In genomic region chr5:14453486-14453885, GRCh38 we compare ENCODE assay signal across 21 cellular contexts.
A peak's percentile ranks its signal among the peaks of the same experiment; 100 is the strongest.
DNase-seq lines count a peak whose midpoint lies in the region; ATAC-seq and TF ChIP-seq lines count a peak whose summit lies in the region.
"Had no signal": no experiment of that assay in that cellular context is flagged by ENCODE, and none has a peak within 500 bp of the region (broad histone marks: within the 10 kb centered on the region; RNA-seq: fewer than 3 reads in every experiment).

No MANE protein-coding gene starts in this region.

- peak overlapping the region in 3 of 4 donors; percentile 38 to 60 (median 55) for H3K27ac ChIP-seq in gastroesophageal sphincter
- H3K27ac ChIP-seq in naive thymus-derived CD4-positive, alpha-beta T cell (ENCODE audit: low read depth, low read length): no peak overlapping the region

- TF ChIP-seq EP300 in gastroesophageal sphincter (IDR thresholded peaks at IDR 0.05): no peak

- peaks cover 15% of the 10 kb centered on the region for H3K4me1 ChIP-seq in Caco-2
- peaks cover 0 to 51% (median 4%) of the 10 kb centered on the region in 3 donors for H3K4me1 ChIP-seq in gastroesophageal sphincter
- H3K4me1 ChIP-seq in naive thymus-derived CD4-positive, alpha-beta T cell (ENCODE audit: control insufficient read depth in 2 of 2, insufficient read depth in 2 of 2, low read length in 2 of 2): no peaks in the 10 kb centered on the region

- no TSS peak for BruUV-seq in Caco-2 (replicated peaks; lab: Mats Ljungman, UMichigan)

- H3K27me3 ChIP-seq in Caco-2 (replicated peaks; ENCODE audit: control insufficient read depth, insufficient read depth, low read length): no peaks in the 10 kb centered on the region
- H3K27me3 ChIP-seq in gastroesophageal sphincter: no peaks in the 10 kb centered on the region
- no peaks in the 10 kb centered on the region for H3K27me3 ChIP-seq in naive thymus-derived CD4-positive, alpha-beta T cell (ENCODE audit: control insufficient read depth in 2 of 2, insufficient read depth in 2 of 2, low read length in 2 of 2)

- H3K27ac Mint-ChIP-seq in Caco-2 (ENCODE audit: unreplicated experiment): peak overlapping the region; percentile 57
- peak overlapping the region; percentile 54; the same call in 1 of the 2 replicates for H3K27ac Mint-ChIP-seq in WTC11
- H3K27ac Mint-ChIP-seq in naive thymus-derived CD4-positive, alpha-beta T cell: peak overlapping the region in 2 of 9 donors; percentile 41 to 62
- H3K27ac Mint-ChIP-seq: activated CD4-positive, alpha-beta memory T cell treated with anti-CD3 and anti-CD28 coated beads for 36 hours; activated naive CD4-positive, alpha-beta T cell treated with anti-CD3 and anti-CD28 coated beads, Interleukin-2, amount 10 ng/mL, durations not matched to agents 7 days and 5 days; activated T-cell treated with anti-CD3 and anti-CD28 coated beads, Interleukin-2, amount 50 U/mL, for 24 hours; stimulated activated naive CD8-positive, alpha-beta T cell treated with anti-CD3 and anti-CD28 coated beads, Interleukin-15, Interleukin-2, amounts not matched to agents 100 ng/mL and 50 ng/mL, for 24 hours; T-cell had no signal

- no peaks in the 10 kb centered on the region for H3K27me3 Mint-ChIP-seq in Caco-2 (ENCODE audit: insufficient read depth, unreplicated experiment)
- H3K27me3 Mint-ChIP-seq in WTC11 (ENCODE audit: low read depth): peaks cover 4% of the 10 kb centered on the region; the same call in 1 of the 2 replicates
- no peaks in the 10 kb centered on the region for H3K27me3 Mint-ChIP-seq in naive thymus-derived CD4-positive, alpha-beta T cell
- H3K27me3 Mint-ChIP-seq: activated CD4-positive, alpha-beta memory T cell treated with anti-CD3 and anti-CD28 coated beads for 36 hours; activated naive CD4-positive, alpha-beta T cell treated with anti-CD3 and anti-CD28 coated beads, Interleukin-2, amount 10 ng/mL, durations not matched to agents 7 days and 5 days; activated T-cell treated with anti-CD3 and anti-CD28 coated beads, Interleukin-2, amount 50 U/mL, for 24 hours; stimulated activated naive CD8-positive, alpha-beta T cell treated with anti-CD3 and anti-CD28 coated beads, Interleukin-15, Interleukin-2, amounts not matched to agents 100 ng/mL and 50 ng/mL, for 24 hours; T-cell had no signal

- ATAC-seq in WTC11 (no peak), gastroesophageal sphincter (no peak), GM19324 (IDR thresholded peaks at IDR 0.05; ENCODE audit: low FRiP score, unreplicated experiment) (no peak), HG03442 (IDR thresholded peaks at IDR 0.05; ENCODE audit: unreplicated experiment) (no peak)
- ATAC-seq in naive thymus-derived CD4-positive, alpha-beta T cell: no peak
- ATAC-seq: right cardiac atrium, T-cell had no signal

- no peak overlapping the region for H3K4me3 ChIP-seq in Caco-2 (ENCODE audit: low read depth, low read length)
- H3K4me3 ChIP-seq in gastroesophageal sphincter: no peak overlapping the region
- H3K4me3 ChIP-seq in retinal pigment epithelial cell (ENCODE audit: low read length): no peak overlapping the region
- H3K4me3 ChIP-seq in naive thymus-derived CD4-positive, alpha-beta T cell (ENCODE audit: low read length): no peak overlapping the region
- H3K4me3 ChIP-seq: coronary artery had no signal

- TF ChIP-seq CTCF in Caco-2 (IDR thresholded peaks at IDR 0.05; ENCODE audit: insufficient read depth in 1 of 2, low read depth in 1 of 2, low read length in 1 of 2, severe bottlenecking in 1 of 2, unreplicated experiment in 1 of 2): no peak
- no peak for TF ChIP-seq CTCF in WTC11 (IDR thresholded peaks at IDR 0.05)
- TF ChIP-seq CTCF in gastroesophageal sphincter (IDR thresholded peaks at IDR 0.05): no peak
- no peak for TF ChIP-seq CTCF in retinal pigment epithelial cell (conservative IDR thresholded peaks at IDR 0.05; ENCODE audit: low read depth, low read length)

- DNase-seq in Caco-2 (no peak), WTC11 (ENCODE audit: low spot score) (no peak), retinal pigment epithelial cell (ENCODE audit: low read depth) (peak; percentile 44), GM19240 (ENCODE audit: insufficient read length, low spot score) (no peak)
- DNase-seq in naive thymus-derived CD4-positive, alpha-beta T cell: no peak
- DNase-seq: activated CD4-positive, alpha-beta memory T cell treated with anti-CD3 and anti-CD28 coated beads for 36 hours; activated naive CD4-positive, alpha-beta T cell treated with anti-CD3 and anti-CD28 coated beads, Interleukin-2, amount 10 ng/mL, durations not matched to agents 7 days and 5 days; activated T-cell treated with anti-CD3 and anti-CD28 coated beads, Interleukin-2, amount 50 U/mL, for 24 hours; AML-193; EL; KG1; NCI-H2029 treated with DMSO at 0.1 percent for 48 hours; NCI-H510A treated with DMSO at 0.1 percent for 48 hours; right cardiac atrium; RPMI8226; T-cell had no signal

- 50 to 52% methylated on average over 1 to 2 of the region's 2 CpGs for whole genome bisulfite sequencing in gastroesophageal sphincter (ENCODE audit: low coverage in 1 of 2), 2 donors

- H3K9me3 ChIP-seq in Caco-2 (no peaks in the 10 kb centered on the region), gastroesophageal sphincter (no peaks in the 10 kb centered on the region)
- H3K9me3 ChIP-seq in naive thymus-derived CD4-positive, alpha-beta T cell (ENCODE audit: control insufficient read depth in 2 of 3, low read length in 3 of 3): no peaks in the 10 kb centered on the region

- POLR2A ChIA-PET in Caco-2 (lab: Charles Lee): no interaction called here
- POLR2A ChIA-PET in WTC11 (lab: Charles Lee): no interaction called here
- POLR2A ChIA-PET in naive thymus-derived CD4-positive, alpha-beta T cell (lab: Charles Lee): no interaction called here

- intact Hi-C loops in Caco-2 (cut with micrococcal nuclease; ENCODE audit: unreplicated experiment): no loop called here
- intact Hi-C loops in naive thymus-derived CD4-positive, alpha-beta T cell (cut with micrococcal nuclease): no loop called here

- peaks cover 12% of the 10 kb centered on the region for H3K4me1 Mint-ChIP-seq in Caco-2 (ENCODE audit: low read depth, unreplicated experiment)
- H3K4me1 Mint-ChIP-seq in WTC11: peaks cover 28% of the 10 kb centered on the region
- peaks cover 0 to 4% (median 0%) of the 10 kb centered on the region in 7 donors for H3K4me1 Mint-ChIP-seq in naive thymus-derived CD4-positive, alpha-beta T cell

- H3K4me3 Mint-ChIP-seq in Caco-2 (ENCODE audit: unreplicated experiment) (no peak overlapping the region), WTC11 (no peak overlapping the region)
- no peak overlapping the region for H3K4me3 Mint-ChIP-seq in naive thymus-derived CD4-positive, alpha-beta T cell
- H3K4me3 Mint-ChIP-seq: activated CD4-positive, alpha-beta memory T cell treated with anti-CD3 and anti-CD28 coated beads for 36 hours; activated naive CD4-positive, alpha-beta T cell treated with anti-CD3 and anti-CD28 coated beads, Interleukin-2, amount 10 ng/mL, durations not matched to agents 7 days and 5 days; activated T-cell treated with anti-CD3 and anti-CD28 coated beads, Interleukin-2, amount 50 U/mL, for 24 hours; stimulated activated naive CD8-positive, alpha-beta T cell treated with anti-CD3 and anti-CD28 coated beads, Interleukin-15, Interleukin-2, amounts not matched to agents 100 ng/mL and 50 ng/mL, for 24 hours; T-cell had no signal

- H3K36me3 ChIP-seq in Caco-2 (ENCODE audit: control insufficient read depth, insufficient read depth, low read length): 0 out of 2 replicates have a peak, but pooled peaks cover 2% of the 10 kb centered on the region
- peaks cover 0 to 52% of the 10 kb centered on the region in 2 donors for H3K36me3 ChIP-seq in gastroesophageal sphincter
- H3K36me3 ChIP-seq in naive thymus-derived CD4-positive, alpha-beta T cell (ENCODE audit: control insufficient read depth in 2 of 3, insufficient read depth in 3 of 3, low read length in 3 of 3): no peaks in the 10 kb centered on the region

- no peak for TF ChIP-seq POLR2A in gastroesophageal sphincter (IDR thresholded peaks at IDR 0.05)

- H3K36me3 Mint-ChIP-seq in Caco-2 (ENCODE audit: insufficient read depth, unreplicated experiment) (peaks cover 31% of the 10 kb centered on the region), WTC11 (peaks cover 40% of the 10 kb centered on the region)
- peaks cover 0 to 5% (median 0%) of the 10 kb centered on the region in 5 donors for H3K36me3 Mint-ChIP-seq in naive thymus-derived CD4-positive, alpha-beta T cell
- H3K36me3 Mint-ChIP-seq: activated CD4-positive, alpha-beta memory T cell treated with anti-CD3 and anti-CD28 coated beads for 36 hours; activated naive CD4-positive, alpha-beta T cell treated with anti-CD3 and anti-CD28 coated beads, Interleukin-2, amount 10 ng/mL, durations not matched to agents 7 days and 5 days; T-cell had no signal

- CTCF ChIA-PET in Caco-2 (lab: Charles Lee) (no interaction called here), WTC11 (lab: Charles Lee) (no interaction called here)
- CTCF ChIA-PET in naive thymus-derived CD4-positive, alpha-beta T cell (lab: Charles Lee): no interaction called here

- no peaks in the 10 kb centered on the region for H3K9me3 Mint-ChIP-seq in Caco-2 (ENCODE audit: unreplicated experiment)
- H3K9me3 Mint-ChIP-seq in WTC11: peaks cover 24% of the 10 kb centered on the region
- H3K9me3 Mint-ChIP-seq in naive thymus-derived CD4-positive, alpha-beta T cell: no peaks in the 10 kb centered on the region
- H3K9me3 Mint-ChIP-seq: stimulated activated naive CD8-positive, alpha-beta T cell treated with anti-CD3 and anti-CD28 coated beads, Interleukin-15, Interleukin-2, amounts not matched to agents 100 ng/mL and 50 ng/mL, for 24 hours had no signal

TF ChIP-seq in WTC11, 78 proteins besides CTCF, POLR2A, EP300 and RAD21 (continues in another document):
- TF ChIP-seq MXD4 (CRISPR knock-in tag; IDR thresholded peaks at IDR 0.05; ENCODE audit: borderline replicate concordance) (no peak), ZBTB21 (CRISPR knock-in tag; IDR thresholded peaks at IDR 0.05; ENCODE audit: borderline replicate concordance) (no peak), ZNF281 (CRISPR knock-in tag; IDR thresholded peaks at IDR 0.05) (no peak)
